ENCODE assay signal across 9 cellular contexts in the genomic region with DNA sequence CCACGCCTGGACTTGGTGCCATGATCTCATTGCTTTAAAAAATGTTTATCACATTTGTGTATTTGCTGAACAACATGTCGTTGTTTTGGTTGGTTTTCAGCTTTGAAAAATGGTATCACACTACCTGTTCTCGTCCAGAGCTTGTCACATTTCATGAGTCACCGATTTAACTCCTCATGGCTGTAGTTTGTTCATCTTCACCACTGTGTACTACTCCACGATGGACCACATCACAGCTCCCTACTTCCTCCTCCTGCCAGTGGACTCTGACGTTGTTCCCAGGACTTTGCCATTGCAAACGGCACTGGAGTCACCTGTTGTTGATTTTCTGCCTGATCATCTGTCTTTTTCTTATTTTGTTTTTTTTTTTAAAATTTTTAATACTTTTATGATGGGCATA.
"Had no signal": no experiment of that assay in that cellular context is flagged by ENCODE, and none has a peak within 500 bp of the region (broad histone marks: within the 10 kb centered on the region; RNA-seq: fewer than 3 reads in every experiment).

No MANE protein-coding gene starts in this region.

- H3K4me3 ChIP-seq: GM23338 had no signal

- ATAC-seq: GM23338 had no signal

- H3K27ac ChIP-seq: HL-60, KMS-11 had no signal

- DNase-seq: H9, HCEC 1CT, IMR-90, KBM-7 had no signal

- H3K4me2 ChIP-seq: GM23338, KMS-11 had no signal

- H2AFZ ChIP-seq: GM23338 had no signal

- FAIRE-seq: H1, H54 had no signal

- H3K9ac ChIP-seq: KMS-11 had no signal
